19 cellular contexts compared by ENCODE assay signal in the genomic region with DNA sequence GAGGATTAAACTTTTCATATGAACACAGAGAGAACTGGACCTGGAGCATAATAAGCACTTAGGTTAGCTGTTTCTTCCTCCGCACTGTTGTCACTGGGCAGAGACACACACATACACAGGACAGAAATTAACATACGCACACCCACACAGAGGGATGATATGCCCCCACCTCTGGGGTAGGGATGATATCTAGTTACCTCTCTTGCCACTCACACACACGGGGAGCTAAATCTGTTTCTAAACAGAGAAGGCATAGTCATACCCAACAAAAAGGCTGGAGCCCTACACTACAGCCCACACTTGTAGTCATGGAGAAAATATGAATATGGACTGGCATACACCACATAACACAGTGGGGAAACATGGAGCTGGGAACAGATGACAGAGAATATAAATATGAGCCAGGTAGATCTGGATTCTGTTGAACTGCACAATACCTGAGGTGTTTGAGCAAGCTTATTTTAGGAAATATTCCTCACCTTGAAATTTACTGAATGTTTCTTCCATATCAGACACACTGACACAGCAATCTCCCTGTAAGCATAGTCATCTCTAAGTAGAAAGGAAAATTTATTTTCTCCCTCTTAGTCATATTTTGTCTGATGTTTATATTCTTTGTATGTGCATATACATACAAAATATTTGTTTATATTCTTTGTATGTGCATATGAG.
"Had no signal": no experiment of that assay in that cellular context is flagged by ENCODE, and none has a peak within 500 bp of the region (broad histone marks: within the 10 kb centered on the region; RNA-seq: fewer than 3 reads in every experiment).

No MANE protein-coding gene starts in this region.

- H3K4me3 ChIP-seq: dorsolateral prefrontal cortex, heart left ventricle, skin epidermis, tibial nerve, uterus had no signal

- H3K4me1 ChIP-seq: heart left ventricle, tibial nerve, uterus had no signal

- H3K27ac Mint-ChIP-seq: activated CD8-positive, alpha-beta memory T cell treated with anti-CD3 and anti-CD28 coated beads, Interleukin-2, amount 10 ng/mL, durations not matched to agents 7 days and 5 days; endodermal cell had no signal

- H3K27me3 ChIP-seq: dorsolateral prefrontal cortex, heart left ventricle, tibial nerve, uterus had no signal

- H3K27me3 Mint-ChIP-seq: activated CD8-positive, alpha-beta memory T cell treated with anti-CD3 and anti-CD28 coated beads, Interleukin-2, amount 10 ng/mL, durations not matched to agents 7 days and 5 days; naive thymus-derived CD4-positive, alpha-beta T cell had no signal

- DNase-seq: activated CD4-positive, alpha-beta T cell treated with anti-CD3 and anti-CD28 coated beads, Interleukin-2, amount 50 U/mL, for 48 hours; activated CD8-positive, alpha-beta memory T cell treated with anti-CD3 and anti-CD28 coated beads, Interleukin-2, amount 10 ng/mL, durations not matched to agents 7 days and 5 days; activated naive CD4-positive, alpha-beta T cell; activated T-cell treated with anti-CD3 and anti-CD28 coated beads, Interleukin-2, amount 50 U/mL, for 4 hours; dorsolateral prefrontal cortex; endodermal cell; heart left ventricle; left cardiac atrium; naive thymus-derived CD4-positive, alpha-beta T cell; retina; stimulated activated CD4-positive, alpha-beta T cell treated with anti-CD3 and anti-CD28 coated beads, Interleukin-15, amount 100 ng/mL, for 24 hours; stimulated activated CD4-positive, alpha-beta T cell treated with anti-CD3 and anti-CD28 coated beads, Interleukin-4, amount 100 ng/mL, for 1 hour; stimulated activated naive CD4-positive, alpha-beta T cell treated with Interleukin-2 at 50 U/mL for 16 hours; substantia nigra; SW 1271; uterus had no signal

- H3K9me3 ChIP-seq: heart left ventricle, tibial nerve, uterus had no signal

- H3K36me3 ChIP-seq: uterus had no signal

- H3K27ac ChIP-seq: dorsolateral prefrontal cortex, heart left ventricle, skin epidermis, tibial nerve, uterus had no signal

- H3K9me3 Mint-ChIP-seq: activated T-cell treated with anti-CD3 and anti-CD28 coated beads, Interleukin-2, amount 50 U/mL, for 4 hours; endodermal cell; naive thymus-derived CD4-positive, alpha-beta T cell had no signal

- H3K4me3 Mint-ChIP-seq: activated CD8-positive, alpha-beta memory T cell treated with anti-CD3 and anti-CD28 coated beads, Interleukin-2, amount 10 ng/mL, durations not matched to agents 7 days and 5 days; activated T-cell treated with anti-CD3 and anti-CD28 coated beads, Interleukin-2, amount 50 U/mL, for 4 hours; endodermal cell; naive thymus-derived CD4-positive, alpha-beta T cell had no signal

- H3K4me1 Mint-ChIP-seq: endodermal cell; naive thymus-derived CD4-positive, alpha-beta T cell had no signal

- ATAC-seq: activated CD8-positive, alpha-beta memory T cell treated with anti-CD3 and anti-CD28 coated beads, Interleukin-2, amount 10 ng/mL, durations not matched to agents 7 days and 5 days; activated T-cell treated with anti-CD3 and anti-CD28 coated beads, Interleukin-2, amount 50 U/mL, for 4 hours; heart left ventricle; left cardiac atrium; naive thymus-derived CD4-positive, alpha-beta T cell had no signal

- FAIRE-seq: frontal cortex had no signal
